ENCODE assay signal across 23 cellular contexts in the genomic region with DNA sequence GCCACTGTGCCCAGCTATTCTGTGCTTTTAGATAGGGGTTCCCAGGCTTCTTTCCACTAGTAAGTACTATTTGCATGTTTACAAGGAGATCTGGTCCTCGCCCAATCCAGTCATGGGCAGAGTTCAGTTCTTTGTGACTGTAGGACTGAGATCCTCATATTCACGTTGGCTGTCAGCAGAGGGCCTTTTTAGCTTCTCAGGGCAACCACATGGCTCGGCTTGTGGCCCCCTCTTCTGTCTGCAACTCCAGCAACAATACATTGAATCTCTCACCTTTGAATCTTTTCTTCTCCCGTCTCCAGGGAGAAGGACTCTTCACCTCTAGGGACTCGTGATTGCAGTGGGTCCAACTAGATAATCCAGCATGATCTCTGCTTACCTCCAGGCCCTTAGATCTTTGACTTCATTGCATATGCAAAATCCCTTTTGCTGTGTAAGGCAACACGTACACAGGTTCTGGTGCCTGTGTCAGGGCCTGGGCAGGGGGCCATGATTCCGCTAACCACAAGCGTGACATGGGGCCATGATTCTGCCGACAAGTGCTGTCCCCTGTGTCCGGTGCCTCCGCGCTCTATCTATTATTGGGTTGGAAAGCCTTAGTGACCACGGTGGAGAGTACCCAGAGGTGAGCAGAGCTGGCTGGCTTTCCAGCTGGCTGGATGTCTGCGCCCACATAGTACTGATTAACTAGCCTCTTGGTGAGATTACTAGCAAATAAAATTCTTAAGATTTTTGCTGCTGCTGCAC. TPM values are rescaled to one million over a fixed set of nuclear protein-coding genes. Genes with fewer than 3 reads are reported as not detected.
DNase-seq lines count a peak whose midpoint lies in the region; ATAC-seq, FAIRE-seq and TF ChIP-seq lines count a peak whose summit lies in the region.
"Had no signal": no experiment of that assay in that cellular context is flagged by ENCODE, and none has a peak within 500 bp of the region (broad histone marks: within the 10 kb centered on the region; RNA-seq: fewer than 3 reads in every experiment).

No MANE protein-coding gene starts in this region.

- H3K27ac Mint-ChIP-seq in memory B cell = peak overlapping the region; percentile 100
- H3K27ac Mint-ChIP-seq in activated CD4-positive, alpha-beta memory T cell treated with anti-CD3 and anti-CD28 coated beads, Interleukin-2, amount 10 ng/mL, durations not matched to agents 7 days and 5 days = no peak overlapping the region
- H3K27ac Mint-ChIP-seq in naive thymus-derived CD4-positive, alpha-beta T cell = peak overlapping the region in 1 of 9 donors; percentile 47

- H3K4me1 Mint-ChIP-seq in memory B cell = peaks cover 61% of the 10 kb centered on the region
- peaks cover 61% of the 10 kb centered on the region for H3K4me1 Mint-ChIP-seq in activated CD4-positive, alpha-beta memory T cell treated with anti-CD3 and anti-CD28 coated beads, Interleukin-2, amount 10 ng/mL, durations not matched to agents 7 days and 5 days
- peaks cover 0 to 17% (median 9%) of the 10 kb centered on the region in 7 donors for H3K4me1 Mint-ChIP-seq in naive thymus-derived CD4-positive, alpha-beta T cell

- POLR2A ChIA-PET in activated CD4-positive, alpha-beta memory T cell treated with anti-CD3 and anti-CD28 coated beads, Interleukin-2, amount 10 ng/mL, durations not matched to agents 7 days and 5 days (lab: Charles Lee) = no interaction called here
- POLR2A ChIA-PET in naive thymus-derived CD4-positive, alpha-beta T cell (lab: Charles Lee) = no interaction called here

- H3K4me3 ChIP-seq in MM.1S (ENCODE audit: low read length) (no peak overlapping the region), upper lobe of right lung (no peak overlapping the region)
- H3K4me3 ChIP-seq in naive thymus-derived CD4-positive, alpha-beta T cell (ENCODE audit: low read length) = no peak overlapping the region
- H3K4me3 ChIP-seq: GM23248, prostate gland, SJCRH30, thyroid gland had no signal

- H3K36me3 ChIP-seq in MM.1S (replicated peaks; ENCODE audit: insufficient read depth, low read length) (no peaks in the 10 kb centered on the region), upper lobe of right lung (no peaks in the 10 kb centered on the region)
- H3K36me3 ChIP-seq in naive thymus-derived CD4-positive, alpha-beta T cell (ENCODE audit: control insufficient read depth in 2 of 3, insufficient read depth in 3 of 3, low read length in 3 of 3) = no peaks in the 10 kb centered on the region
- H3K36me3 ChIP-seq: prostate gland, SJCRH30, thyroid gland had no signal

- no peaks in the 10 kb centered on the region for H4K20me1 ChIP-seq in MM.1S (ENCODE audit: insufficient read depth, low read length)

- no peak for TF ChIP-seq CTCF in MM.1S (IDR thresholded peaks at IDR 0.05; ENCODE audit: low read length)
- no peak for TF ChIP-seq CTCF in upper lobe of right lung (IDR thresholded peaks at IDR 0.05)

- no peaks in the 10 kb centered on the region for H3F3A ChIP-seq in MM.1S (ENCODE audit: insufficient read depth, low read length)

- H3K27me3 ChIP-seq in MM.1S (replicated peaks; ENCODE audit: insufficient read depth, low read length) = no peaks in the 10 kb centered on the region
- no peaks in the 10 kb centered on the region for H3K27me3 ChIP-seq in naive thymus-derived CD4-positive, alpha-beta T cell (ENCODE audit: control insufficient read depth in 2 of 2, insufficient read depth in 2 of 2, low read length in 2 of 2)
- H3K27me3 ChIP-seq in upper lobe of right lung = no peaks in the 10 kb centered on the region
- H3K27me3 ChIP-seq: SJCRH30, thyroid gland had no signal

- intact Hi-C loops in naive thymus-derived CD4-positive, alpha-beta T cell (cut with micrococcal nuclease) = no loop called here
- intact Hi-C loops in upper lobe of right lung (cut with DNase I) = no loop called here

- ATAC-seq in GM21619 (IDR thresholded peaks at IDR 0.05; ENCODE audit: unreplicated experiment) (peak; percentile 40), memory B cell (ENCODE audit: low read depth) (no peak), upper lobe of right lung (no peak)
- no peak for ATAC-seq in naive thymus-derived CD4-positive, alpha-beta T cell
- ATAC-seq: activated CD4-positive, CD25-positive, alpha-beta regulatory T cell treated with anti-CD3 and anti-CD28 coated beads, Interleukin-2, amount 50 U/mL, for 24 hours had no signal

- H3K36me3 Mint-ChIP-seq in memory B cell = peaks cover 43% of the 10 kb centered on the region
- H3K36me3 Mint-ChIP-seq in activated CD4-positive, alpha-beta memory T cell treated with anti-CD3 and anti-CD28 coated beads, Interleukin-2, amount 10 ng/mL, durations not matched to agents 7 days and 5 days (ENCODE audit: low read depth) = peaks cover 59% of the 10 kb centered on the region
- H3K36me3 Mint-ChIP-seq in naive thymus-derived CD4-positive, alpha-beta T cell = no peaks in the 10 kb centered on the region

- H3K27ac ChIP-seq in MM.1S (ENCODE audit: low read length) (no peak overlapping the region), upper lobe of right lung (no peak overlapping the region)
- no peak overlapping the region for H3K27ac ChIP-seq in naive thymus-derived CD4-positive, alpha-beta T cell (ENCODE audit: low read depth, low read length)
- H3K27ac ChIP-seq: GM23248, prostate gland, SJCRH30, thyroid gland had no signal

- CTCF ChIA-PET in activated CD4-positive, alpha-beta memory T cell treated with anti-CD3 and anti-CD28 coated beads, Interleukin-2, amount 10 ng/mL, durations not matched to agents 7 days and 5 days (lab: Charles Lee) = no interaction called here
- CTCF ChIA-PET in naive thymus-derived CD4-positive, alpha-beta T cell (lab: Charles Lee) = no interaction called here

- no peak overlapping the region for H3K4me2 ChIP-seq in MM.1S (ENCODE audit: low read depth, low read length)

- no peaks in the 10 kb centered on the region for H3K9me2 ChIP-seq in MM.1S (replicated peaks; ENCODE audit: insufficient read depth, low read length)

- H2AFZ ChIP-seq in MM.1S (ENCODE audit: low read length) = no peak overlapping the region
- H2AFZ ChIP-seq: GM23248 had no signal

- H3K27me3 Mint-ChIP-seq in memory B cell = no peaks in the 10 kb centered on the region
- H3K27me3 Mint-ChIP-seq in activated CD4-positive, alpha-beta memory T cell treated with anti-CD3 and anti-CD28 coated beads, Interleukin-2, amount 10 ng/mL, durations not matched to agents 7 days and 5 days = no peaks in the 10 kb centered on the region
- no peaks in the 10 kb centered on the region for H3K27me3 Mint-ChIP-seq in naive thymus-derived CD4-positive, alpha-beta T cell

- FAIRE-seq in GM18507 (lab: Jason Lieb, UNC) = peak; percentile 94

- peaks cover 2% of the 10 kb centered on the region for H3K9me3 Mint-ChIP-seq in memory B cell
- H3K9me3 Mint-ChIP-seq in activated CD4-positive, alpha-beta memory T cell treated with anti-CD3 and anti-CD28 coated beads, Interleukin-2, amount 10 ng/mL, durations not matched to agents 7 days and 5 days = peaks cover 4% of the 10 kb centered on the region
- peaks cover 0 to 2% (median 0%) of the 10 kb centered on the region in 11 donors for H3K9me3 Mint-ChIP-seq in naive thymus-derived CD4-positive, alpha-beta T cell
- H3K9me3 Mint-ChIP-seq: immature natural killer cell had no signal

- H3K9ac ChIP-seq in MM.1S (ENCODE audit: low read length) = no peak overlapping the region
- H3K9ac ChIP-seq: GM23248 had no signal

- H3K9me3 ChIP-seq in MM.1S (replicated peaks; ENCODE audit: insufficient read depth, low read length) = no peaks in the 10 kb centered on the region
- H3K9me3 ChIP-seq in naive thymus-derived CD4-positive, alpha-beta T cell (ENCODE audit: control insufficient read depth in 2 of 3, low read length in 3 of 3) = no peaks in the 10 kb centered on the region
- no peaks in the 10 kb centered on the region for H3K9me3 ChIP-seq in upper lobe of right lung
- H3K9me3 ChIP-seq: prostate gland, SJCRH30, thyroid gland had no signal

- DNase-seq in GM18507 (ENCODE audit: extremely low spot score, insufficient read length, low read depth) (no peak), NCI-H526 (lab: John Stamatoyannopoulos, UW) (peak; percentile 15 to 39), memory B cell (ENCODE audit: low spot score in 2 of 2) (no peak), MM.1S (no peak), upper lobe of right lung (no peak)
- no peak for DNase-seq in activated CD4-positive, alpha-beta memory T cell treated with anti-CD3 and anti-CD28 coated beads, Interleukin-2, amount 10 ng/mL, durations not matched to agents 7 days and 5 days
- no peak for DNase-seq in naive thymus-derived CD4-positive, alpha-beta T cell
- DNase-seq: activated gamma-delta T cell; amniotic stem cell; Calu3; central memory CD4-positive, alpha-beta T cell; effector CD4-positive, alpha-beta T cell; GM23248; immature natural killer cell; NCI-H1930; NCI-H748 treated with DMSO at 0.1 percent for 48 hours; SJCRH30; thyroid gland had no signal

- H3K4me3 Mint-ChIP-seq in memory B cell = peak overlapping the region; percentile 67
- H3K4me3 Mint-ChIP-seq in activated CD4-positive, alpha-beta memory T cell treated with anti-CD3 and anti-CD28 coated beads, Interleukin-2, amount 10 ng/mL, durations not matched to agents 7 days and 5 days = no peak overlapping the region
- no peak overlapping the region for H3K4me3 Mint-ChIP-seq in naive thymus-derived CD4-positive, alpha-beta T cell
- H3K4me3 Mint-ChIP-seq: immature natural killer cell had no signal

- H3K79me2 ChIP-seq in MM.1S (ENCODE audit: low read length) = no peaks in the 10 kb centered on the region

- H3K4me1 ChIP-seq in MM.1S (ENCODE audit: low read length) (no peaks in the 10 kb centered on the region), upper lobe of right lung (no peaks in the 10 kb centered on the region)
- peaks cover 0 to 30% of the 10 kb centered on the region in 2 donors for H3K4me1 ChIP-seq in naive thymus-derived CD4-positive, alpha-beta T cell (ENCODE audit: control insufficient read depth in 2 of 2, insufficient read depth in 2 of 2, low read length in 2 of 2)
- H3K4me1 ChIP-seq: prostate gland, SJCRH30 had no signal

RNA-seq across cellular contexts. Expression of a gene that starts 5.1 kb away (rescaled TPM):
- 10 to 100 TPM; 20.0 to 20.3 TPM for total RNA-seq in activated CD4-positive, alpha-beta memory T cell treated with anti-CD3 and anti-CD28 coated beads, Interleukin-2, amount 10 ng/mL, durations not matched to agents 7 days and 5 days
- total RNA-seq in naive thymus-derived CD4-positive, alpha-beta T cell = 1 to 10 TPM in 1 of 5 experiments, under 1 TPM in 3, not detected in 1; 0.15 to 4.1 (median 0.48) TPM
- polyA plus RNA-seq in naive thymus-derived CD4-positive, alpha-beta T cell = under 1 TPM; 0.38 to 0.93 TPM
- total RNA-seq in upper lobe of right lung = 1.4 TPM
- total RNA-seq: Calu3, G401, GM23248, prostate gland, SJCRH30 had no signal
- polyA plus RNA-seq: GM23248, neural cell had no signal

RNA-seq across cellular contexts. Expression of a gene that starts 29.8 kb away (rescaled TPM):
- not detected for total RNA-seq in activated CD4-positive, alpha-beta memory T cell treated with anti-CD3 and anti-CD28 coated beads, Interleukin-2, amount 10 ng/mL, durations not matched to agents 7 days and 5 days
- total RNA-seq in naive thymus-derived CD4-positive, alpha-beta T cell = not detected
- polyA plus RNA-seq in naive thymus-derived CD4-positive, alpha-beta T cell = not detected
- total RNA-seq in upper lobe of right lung = not detected
- total RNA-seq: Calu3, G401, GM23248, prostate gland, SJCRH30, thyroid gland had no signal
- polyA plus RNA-seq: GM23248, immature natural killer cell, neural cell had no signal

Comparison
In these comparisons a context has a peak if more than half of its experiments do, and no peak if none do; other contexts are left out.
1. DNase-seq: peak in NCI-H526 (2 of 2); none in GM18507 (single experiment), memory B cell (0 of 2), MM.1S (single experiment), activated CD4-positive, alpha-beta memory T cell treated with anti-CD3 and anti-CD28 coated beads, Interleukin-2, amount 10 ng/mL, durations not matched to agents 7 days and 5 days (single experiment), naive thymus-derived CD4-positive, alpha-beta T cell (0 of 9) and upper lobe of right lung (single experiment).